8 cellular contexts compared by ENCODE assay signal in the genomic region with DNA sequence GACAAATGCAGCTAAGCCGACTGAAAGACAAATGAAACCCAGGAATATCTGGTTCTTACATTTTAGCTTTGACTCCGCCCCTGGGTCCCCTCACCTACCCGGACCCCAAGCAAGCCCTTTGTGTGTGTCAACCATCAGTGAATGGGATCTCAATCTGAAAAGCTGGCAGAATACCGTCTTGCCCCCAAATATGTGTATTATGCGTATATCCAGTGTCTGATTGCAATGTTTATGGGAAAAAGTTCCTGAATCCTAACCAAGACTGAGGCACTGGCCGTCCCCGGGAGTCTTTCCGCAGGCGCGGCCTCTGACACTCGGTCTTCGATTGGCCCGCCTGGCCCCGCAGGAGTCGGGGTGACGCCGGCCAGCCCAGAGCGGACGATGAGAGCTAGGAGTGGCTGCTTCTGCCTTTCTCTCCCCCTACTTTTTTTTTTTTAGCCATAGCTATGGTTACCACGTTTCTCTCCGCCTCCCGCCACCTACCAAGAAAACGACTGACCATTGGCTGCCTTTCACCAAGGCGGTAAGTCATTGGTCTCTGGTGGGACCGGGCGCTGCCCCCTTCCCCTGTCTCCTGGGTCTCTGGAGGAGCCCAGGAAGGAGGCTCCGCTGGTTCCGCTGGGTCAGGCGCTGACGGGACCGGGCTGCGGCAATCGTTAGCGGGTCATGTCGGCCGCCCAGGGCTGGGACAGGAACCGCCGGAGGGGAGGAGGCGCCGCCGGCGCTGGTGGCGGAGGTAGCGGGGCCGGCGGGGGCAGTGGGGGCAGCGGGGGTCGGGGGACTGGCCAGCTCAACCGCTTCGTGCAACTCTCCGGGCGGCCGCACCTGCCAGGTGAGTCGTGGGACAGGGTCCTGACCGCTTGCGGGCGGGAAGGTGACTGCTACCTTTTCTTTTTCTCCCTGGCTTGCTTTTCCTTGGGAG. TPM values are rescaled to one million over a fixed set of nuclear protein-coding genes. Genes with fewer than 3 reads are reported as not detected.
DNase-seq lines count a peak whose midpoint lies in the region; ATAC-seq lines count a peak whose summit lies in the region.

A gene with protein sequence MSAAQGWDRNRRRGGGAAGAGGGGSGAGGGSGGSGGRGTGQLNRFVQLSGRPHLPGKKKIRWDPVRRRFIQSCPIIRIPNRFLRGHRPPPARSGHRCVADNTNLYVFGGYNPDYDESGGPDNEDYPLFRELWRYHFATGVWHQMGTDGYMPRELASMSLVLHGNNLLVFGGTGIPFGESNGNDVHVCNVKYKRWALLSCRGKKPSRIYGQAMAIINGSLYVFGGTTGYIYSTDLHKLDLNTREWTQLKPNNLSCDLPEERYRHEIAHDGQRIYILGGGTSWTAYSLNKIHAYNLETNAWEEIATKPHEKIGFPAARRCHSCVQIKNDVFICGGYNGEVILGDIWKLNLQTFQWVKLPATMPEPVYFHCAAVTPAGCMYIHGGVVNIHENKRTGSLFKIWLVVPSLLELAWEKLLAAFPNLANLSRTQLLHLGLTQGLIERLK (plus strand): TSS at position 557 of the 922 bp plus-strand sequence. CDS start 110 bp downstream, at position 667.

- peak; percentile 90 for ATAC-seq in GM19372 (IDR thresholded peaks at IDR 0.05; ENCODE audit: low read depth, unreplicated experiment)
- ATAC-seq in HG03558 (IDR thresholded peaks at IDR 0.05; ENCODE audit: extremely low read depth, unreplicated experiment), result peak; percentile 82
- ATAC-seq in left lobe of liver, result peak; percentile 88

- DNase-seq in C1 segment of cervical spinal cord (lab: John Stamatoyannopoulos, UW), result peak; percentile 79 to 98 (median 94)
- DNase-seq in NCI-H748 treated with DMSO at 0.1 percent for 48 hours (lab: John Stamatoyannopoulos, UW), result peak; percentile 96
- DNase-seq in activated CD4-positive, alpha-beta T cell treated with anti-CD3 and anti-CD28 coated beads, Interleukin-2, amount 50 U/mL, for 24 hours (ENCODE audit: low read depth in 1 of 2, low spot score in 1 of 2), result peak; percentile 88 to 93
- DNase-seq in dedifferentiated amniotic fluid mesenchymal stem cell (ENCODE audit: extremely low spot score), result peak; percentile 99
- DNase-seq in left lobe of liver (ENCODE audit: low spot score), result peak; percentile 98
- peak; percentile 93 for DNase-seq in stimulated activated CD4-positive, alpha-beta T cell treated with anti-CD3 and anti-CD28 coated beads, Interleukin-2, amount 100 ng/mL, for 4 hours (ENCODE audit: low read depth)

RNA-seq across cellular contexts. Expression of the gene that starts here (rescaled TPM):
- 35.3 TPM for total RNA-seq in left lobe of liver

Comparison
In these comparisons a context has a peak if more than half of its experiments do, and no peak if none do; other contexts are left out.
1. Peak in every context shown above with its lines: DNase-seq and ATAC-seq.